In genomic region chr14:53953828-53954550, GRCh38 we compare ENCODE assay signal across 1 cellular context.
TF ChIP-seq lines count a peak whose summit lies in the region.

No MANE protein-coding gene starts in this region.

TF ChIP-seq in HepG2, 621 proteins besides CTCF, POLR2A, EP300 and RAD21 (continued from another document):
- TF ChIP-seq, protein P1, sequence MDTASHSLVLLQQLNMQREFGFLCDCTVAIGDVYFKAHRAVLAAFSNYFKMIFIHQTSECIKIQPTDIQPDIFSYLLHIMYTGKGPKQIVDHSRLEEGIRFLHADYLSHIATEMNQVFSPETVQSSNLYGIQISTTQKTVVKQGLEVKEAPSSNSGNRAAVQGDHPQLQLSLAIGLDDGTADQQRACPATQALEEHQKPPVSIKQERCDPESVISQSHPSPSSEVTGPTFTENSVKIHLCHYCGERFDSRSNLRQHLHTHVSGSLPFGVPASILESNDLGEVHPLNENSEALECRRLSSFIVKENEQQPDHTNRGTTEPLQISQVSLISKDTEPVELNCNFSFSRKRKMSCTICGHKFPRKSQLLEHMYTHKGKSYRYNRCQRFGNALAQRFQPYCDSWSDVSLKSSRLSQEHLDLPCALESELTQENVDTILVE (CRISPR knock-in tag; IDR thresholded peaks at IDR 0.05), result no peak
- TF ChIP-seq ZNF687 (CRISPR knock-in tag; IDR thresholded peaks at IDR 0.05) (peak; percentile 30; the same call in 1 of the 2 replicates), RXRA (CRISPR knock-in tag; IDR thresholded peaks at IDR 0.05) (no peak), HMG20A (CRISPR knock-in tag; IDR thresholded peaks at IDR 0.05; ENCODE audit: borderline replicate concordance) (no peak), ZNF232 (CRISPR knock-in tag; IDR thresholded peaks at IDR 0.05; ENCODE audit: borderline replicate concordance) (peak; percentile 18; the same call in 1 of the 2 replicates), HOXA3 (CRISPR knock-in tag; IDR thresholded peaks at IDR 0.05) (no peak), ZC3H4 (CRISPR knock-in tag; IDR thresholded peaks at IDR 0.05; ENCODE audit: borderline replicate concordance) (peak; percentile 96), POLR2AphosphoS5 (IDR thresholded peaks at IDR 0.05; ENCODE audit: low read depth, low read length) (peak; percentile 51; the same call in 1 of the 2 replicates), KAT2B (IDR thresholded peaks at IDR 0.05; ENCODE audit: borderline replicate concordance, low read depth, low read length) (no peak), ZNF468 (CRISPR knock-in tag; IDR thresholded peaks at IDR 0.05) (no peak), TEAD3 (CRISPR knock-in tag; optimal IDR thresholded peaks at IDR 0.05; ENCODE audit: borderline replicate concordance) (no peak), ZFP90 (CRISPR knock-in tag; IDR thresholded peaks at IDR 0.05; ENCODE audit: borderline replicate concordance) (peak; percentile 19; the same call in 1 of the 2 replicates), NCOR1 (IDR thresholded peaks at IDR 0.05; ENCODE audit: borderline replicate concordance, low read length) (no peak), ZNF850 (CRISPR knock-in tag; conservative IDR thresholded peaks at IDR 0.05) (no peak), ZNF670 (CRISPR knock-in tag; IDR thresholded peaks at IDR 0.05; ENCODE audit: borderline replicate concordance) (no peak), KDM3A (CRISPR knock-in tag; IDR thresholded peaks at IDR 0.05; ENCODE audit: low read depth) (no peak), ETV5 (CRISPR knock-in tag; IDR thresholded peaks at IDR 0.05; ENCODE audit: borderline replicate concordance) (no peak), RBM22 (optimal IDR thresholded peaks at IDR 0.05; ENCODE audit: low read length) (peak; percentile 78), WIZ (CRISPR knock-in tag; IDR thresholded peaks at IDR 0.05) (no peak), RNF2 (conservative IDR thresholded peaks at IDR 0.05; ENCODE audit: low read depth) (no peak), GLI4 (CRISPR knock-in tag; IDR thresholded peaks at IDR 0.05; ENCODE audit: borderline replicate concordance) (no peak), ZNF335 (CRISPR knock-in tag; IDR thresholded peaks at IDR 0.05) (no peak), ZFP36 (IDR thresholded peaks at IDR 0.05; ENCODE audit: borderline replicate concordance, low read depth, low read length, partially characterized antibody) (no peak), MYPOP (CRISPR knock-in tag; IDR thresholded peaks at IDR 0.05) (no peak; the same call in 1 of the 2 replicates), HNRNPK (IDR thresholded peaks at IDR 0.05; ENCODE audit: low read depth, low read length, poor library complexity, severe bottlenecking) (peak; percentile 67), MIER2 (CRISPR knock-in tag; IDR thresholded peaks at IDR 0.05) (no peak), SALL2 (CRISPR knock-in tag; IDR thresholded peaks at IDR 0.05) (no peak)
- TF ChIP-seq, protein P2, sequence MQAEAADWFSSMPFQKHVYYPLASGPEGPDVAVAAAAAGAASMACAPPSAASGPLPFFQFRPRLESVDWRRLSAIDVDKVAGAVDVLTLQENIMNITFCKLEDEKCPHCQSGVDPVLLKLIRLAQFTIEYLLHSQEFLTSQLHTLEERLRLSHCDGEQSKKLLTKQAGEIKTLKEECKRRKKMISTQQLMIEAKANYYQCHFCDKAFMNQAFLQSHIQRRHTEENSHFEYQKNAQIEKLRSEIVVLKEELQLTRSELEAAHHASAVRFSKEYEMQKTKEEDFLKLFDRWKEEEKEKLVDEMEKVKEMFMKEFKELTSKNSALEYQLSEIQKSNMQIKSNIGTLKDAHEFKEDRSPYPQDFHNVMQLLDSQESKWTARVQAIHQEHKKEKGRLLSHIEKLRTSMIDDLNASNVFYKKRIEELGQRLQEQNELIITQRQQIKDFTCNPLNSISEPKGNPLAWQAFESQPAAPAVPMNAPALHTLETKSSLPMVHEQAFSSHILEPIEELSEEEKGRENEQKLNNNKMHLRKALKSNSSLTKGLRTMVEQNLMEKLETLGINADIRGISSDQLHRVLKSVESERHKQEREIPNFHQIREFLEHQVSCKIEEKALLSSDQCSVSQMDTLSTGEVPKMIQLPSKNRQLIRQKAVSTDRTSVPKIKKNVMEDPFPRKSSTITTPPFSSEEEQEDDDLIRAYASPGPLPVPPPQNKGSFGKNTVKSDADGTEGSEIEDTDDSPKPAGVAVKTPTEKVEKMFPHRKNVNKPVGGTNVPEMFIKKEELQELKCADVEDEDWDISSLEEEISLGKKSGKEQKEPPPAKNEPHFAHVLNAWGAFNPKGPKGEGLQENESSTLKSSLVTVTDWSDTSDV (CRISPR knock-in tag; IDR thresholded peaks at IDR 0.05), result peak; percentile 24; the same call in 1 of the 2 replicates
- TF ChIP-seq, protein P3, sequence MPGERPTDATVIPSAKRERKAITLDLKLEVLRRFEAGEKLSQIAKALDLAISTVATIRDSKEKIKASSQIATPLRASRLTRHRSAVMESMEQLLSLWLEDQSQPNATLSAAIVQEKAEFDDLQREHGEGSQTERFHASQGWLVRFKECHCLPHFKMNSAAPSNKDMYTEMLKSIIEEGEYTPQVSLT (CRISPR knock-in tag; IDR thresholded peaks at IDR 0.05; ENCODE audit: borderline replicate concordance, low read depth), result no peak
